8 cellular contexts compared by ENCODE assay signal in the genomic region with DNA sequence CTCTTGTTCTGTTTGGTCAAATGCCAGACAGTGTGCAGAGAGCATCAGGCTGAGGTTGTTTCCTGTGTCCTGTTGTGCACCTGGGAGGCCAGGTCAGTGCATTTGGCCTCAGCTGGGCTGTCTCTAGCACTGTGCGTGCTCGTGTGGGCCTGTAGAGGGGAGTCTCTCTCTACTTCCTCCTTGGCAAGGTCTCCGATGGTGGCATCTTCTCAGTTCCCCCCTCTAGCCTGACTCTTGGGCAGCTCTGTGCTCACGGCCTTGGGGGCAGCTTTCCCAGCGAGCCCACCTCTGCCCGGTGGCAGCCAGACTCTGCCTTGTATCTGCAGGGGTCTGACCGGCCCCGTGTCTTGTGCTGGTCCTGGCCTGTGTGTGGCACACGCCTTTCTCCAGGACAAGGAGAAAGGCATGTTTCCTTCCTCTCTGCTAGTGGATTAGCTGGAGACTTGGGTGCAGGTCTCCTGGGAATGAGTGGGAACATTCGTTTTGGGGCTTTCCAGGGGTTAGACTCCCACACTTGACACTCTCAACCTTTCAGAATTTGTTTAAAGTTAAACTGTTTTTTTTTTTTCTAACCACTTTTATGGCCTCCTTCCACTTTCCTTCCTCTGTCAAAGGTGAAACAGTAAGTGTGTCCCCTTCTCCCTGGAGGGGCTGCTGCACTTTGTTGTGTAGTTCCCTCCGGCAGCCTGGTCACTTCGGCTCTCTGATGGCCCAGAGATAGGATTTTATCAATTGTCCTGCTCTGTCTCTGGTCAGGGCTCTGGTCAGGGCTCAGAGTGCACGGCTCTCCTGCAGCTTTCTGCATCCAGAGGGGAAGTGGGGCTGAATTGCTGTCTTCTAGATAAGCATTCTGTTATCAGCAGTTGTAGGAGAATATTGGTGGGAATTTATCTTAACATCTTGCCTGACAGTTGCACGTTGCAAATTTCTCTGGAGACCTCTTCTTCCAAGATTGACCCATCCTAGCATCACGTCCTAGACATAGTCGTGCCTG.
A peak's percentile ranks its signal among the peaks of the same experiment; 100 is the strongest.
DNase-seq lines count a peak whose midpoint lies in the region; ATAC-seq lines count a peak whose summit lies in the region.

No MANE protein-coding gene starts in this region.

- H3K27ac ChIP-seq in skeletal muscle tissue (ENCODE audit: low read depth, low read length): peak overlapping the region; percentile 1

- H3K9me3 ChIP-seq in skeletal muscle tissue (ENCODE audit: control insufficient read depth in 3 of 3, low read length in 3 of 3): no peaks in the 10 kb centered on the region
- no peaks in the 10 kb centered on the region for H3K9me3 ChIP-seq in MG63

- H3K4me1 ChIP-seq in skeletal muscle tissue (ENCODE audit: control insufficient read depth in 3 of 3, insufficient read depth in 3 of 3, low read length in 3 of 3): peaks cover 49 to 50% (median 49%) of the 10 kb centered on the region in 3 donors

- DNase-seq in NOMO-1 (lab: John Stamatoyannopoulos, UW; ENCODE audit: unreplicated experiment in 2 of 2) (peak; percentile 51 to 52), MG63 (no peak), NCI-H2227 treated with DMSO at 0.1 percent for 48 hours (lab: John Stamatoyannopoulos, UW) (no peak)
- DNase-seq in stimulated activated CD4-positive, alpha-beta T cell treated with anti-CD3 and anti-CD28 coated beads, Interleukin-12 subunit alpha, Interleukin-12 subunit beta, amount 100 ng/mL, for 4 hours: no peak

- H3K27me3 ChIP-seq in skeletal muscle tissue (ENCODE audit: control insufficient read depth in 3 of 3, insufficient read depth in 3 of 3, low read length in 3 of 3) (no peaks in the 10 kb centered on the region), MG63 (no peaks in the 10 kb centered on the region)

- peak overlapping the region in 2 of 3 donors; percentile 51 to 54 for H3K9ac ChIP-seq in skeletal muscle tissue (ENCODE audit: low read depth in 1 of 3, low read length in 3 of 3)

- ATAC-seq in GM18870 (IDR thresholded peaks at IDR 0.05; ENCODE audit: unreplicated experiment) (peak; percentile 66), HG02588 (IDR thresholded peaks at IDR 0.05; ENCODE audit: unreplicated experiment) (peak; percentile 74), esophagus mucosa (peak; percentile 63)

- H3K4me3 ChIP-seq in skeletal muscle tissue (ENCODE audit: low read length in 3 of 3) (peak overlapping the region in 2 of 3 donors; percentile 27 to 29), MG63 (no peak overlapping the region)

- H3K36me3 ChIP-seq in skeletal muscle tissue (ENCODE audit: control insufficient read depth in 3 of 3, insufficient read depth in 3 of 3, low read length in 3 of 3) (peaks cover 0 to 5% (median 2%) of the 10 kb centered on the region in 3 donors), MG63 (no peaks in the 10 kb centered on the region; the same call in 1 of the 2 replicates)

Comparison
In these comparisons a context has a peak if more than half of its experiments do, and no peak if none do; other contexts are left out.
1. DNase-seq: peak in NOMO-1 (2 of 2); none in stimulated activated CD4-positive, alpha-beta T cell treated with anti-CD3 and anti-CD28 coated beads, Interleukin-12 subunit alpha, Interleukin-12 subunit beta, amount 100 ng/mL, for 4 hours (single experiment), MG63 (single experiment) and NCI-H2227 treated with DMSO at 0.1 percent for 48 hours (single experiment).
2. Peak in every context shown above with its lines, with median percentiles within 50 percentile points of each other: ATAC-seq.